Comparison of ENCODE assay signal across 25 cellular contexts in genomic region chr2:164859251-164859818, GRCh38. TPM values are rescaled to one million over a fixed set of nuclear protein-coding genes. Genes with fewer than 3 reads are reported as not detected.
DNase-seq lines count a peak whose midpoint lies in the region; ATAC-seq and TF ChIP-seq lines count a peak whose summit lies in the region.
"Had no signal": no experiment of that assay in that cellular context is flagged by ENCODE, and none has a peak within 500 bp of the region (broad histone marks: within the 10 kb centered on the region; RNA-seq: fewer than 3 reads in every experiment).

No MANE protein-coding gene starts in this region.

- H3K9me3 Mint-ChIP-seq in progenitor cell of endocrine pancreas (ENCODE audit: low read depth): peaks cover 3% of the 10 kb centered on the region
- H3K9me3 Mint-ChIP-seq in mesothelial cell of epicardium: peaks cover 3% of the 10 kb centered on the region
- H3K9me3 Mint-ChIP-seq: CD4-positive, alpha-beta T cell; GM23338; H9 had no signal

- DNase-seq in body of pancreas (no peak), foreskin keratinocyte (peak; percentile 39 to 74), progenitor cell of endocrine pancreas (ENCODE audit: low spot score, unreplicated experiment) (no peak), mesothelial cell of epicardium (ENCODE audit: low spot score in 2 of 2, unreplicated experiment in 2 of 2) (no peak), RKO (ENCODE audit: low spot score) (no peak), NCI-H2107 treated with DMSO at 0.1 percent for 48 hours (lab: John Stamatoyannopoulos, UW; ENCODE audit: unreplicated experiment) (no peak)
- DNase-seq: AML-193; CD4-positive, alpha-beta T cell; H9; KBM-7; MM.1S; NCI-H1048; NCI-H1417; NCI-H1694; NCI-H2029 treated with DMSO at 0.1 percent for 48 hours; NCI-H2227 treated with DMSO at 0.1 percent for 48 hours; NCI-H510A; NCI-H69; Peyer's patch; SIG-M5 had no signal

- H2AFZ ChIP-seq in ACC112 (ENCODE audit: low read length, unreplicated experiment): peak overlapping the region; percentile 29
- H2AFZ ChIP-seq: GM23338 had no signal

- H3K4me3 ChIP-seq in ACC112 (ENCODE audit: low read depth, low read length): no peak overlapping the region
- H3K4me3 ChIP-seq in body of pancreas: no peak overlapping the region
- H3K4me3 ChIP-seq: BLaER1 treated with 17β-estradiol and CSF1 and Interleukin-3, amounts not matched to agents 10 nM and 100 nM; GM12878; GM23338; Peyer's patch; SK-N-MC had no signal

- H3K27me3 ChIP-seq in ACC112 (ENCODE audit: insufficient read depth, low read length): no peaks in the 10 kb centered on the region
- no peaks in the 10 kb centered on the region for H3K27me3 ChIP-seq in body of pancreas
- no peaks in the 10 kb centered on the region for H3K27me3 ChIP-seq in foreskin keratinocyte
- H3K27me3 ChIP-seq: BLaER1 treated with 17β-estradiol and CSF1 and Interleukin-3, amounts not matched to agents 10 nM and 100 nM; Peyer's patch had no signal

- H3K27me3 Mint-ChIP-seq in progenitor cell of endocrine pancreas: no peaks in the 10 kb centered on the region
- H3K27me3 Mint-ChIP-seq in mesothelial cell of epicardium (ENCODE audit: low read depth): no peaks in the 10 kb centered on the region
- H3K27me3 Mint-ChIP-seq: CD4-positive, alpha-beta T cell had no signal

- no peak for TF ChIP-seq CTCF in body of pancreas (IDR thresholded peaks at IDR 0.05)
- no peak for TF ChIP-seq CTCF in foreskin keratinocyte (conservative IDR thresholded peaks at IDR 0.05)
- TF ChIP-seq CTCF in progenitor cell of endocrine pancreas (IDR thresholded peaks at IDR 0.05; ENCODE audit: unreplicated experiment): no peak
- no peak for TF ChIP-seq CTCF in mesothelial cell of epicardium (IDR thresholded peaks at IDR 0.05; ENCODE audit: unreplicated experiment)

- no peaks in the 10 kb centered on the region for H3K9me3 ChIP-seq in body of pancreas
- H3K9me3 ChIP-seq: BLaER1 treated with 17β-estradiol and CSF1 and Interleukin-3, amounts not matched to agents 10 nM and 100 nM; Peyer's patch had no signal

- H3K4me1 Mint-ChIP-seq in progenitor cell of endocrine pancreas (ENCODE audit: low read depth) (peaks cover 25% of the 10 kb centered on the region), mesothelial cell of epicardium (peaks cover 16% of the 10 kb centered on the region)
- H3K4me1 Mint-ChIP-seq: GM23338, H9 had no signal

- H3K27ac ChIP-seq in ACC112 (ENCODE audit: low read depth, low read length) (no peak overlapping the region), body of pancreas (peak overlapping the region in 1 of 4 donors; percentile 64), foreskin keratinocyte (peak overlapping the region; percentile 0)
- H3K27ac ChIP-seq: BLaER1 treated with 17β-estradiol and CSF1 and Interleukin-3, amounts not matched to agents 10 nM and 100 nM; Peyer's patch; SK-N-MC had no signal

- peak; percentile 33 for ATAC-seq in body of pancreas
- ATAC-seq in foreskin keratinocyte: peak; percentile 37
- ATAC-seq: GM12878, GM23338 had no signal

- WGBS in body of pancreas, 2 donors: 38 to 45% methylated on average over 2 of the region's 2 CpGs

- H3K4me3 Mint-ChIP-seq in progenitor cell of endocrine pancreas (ENCODE audit: low read depth) (no peak overlapping the region), mesothelial cell of epicardium (no peak overlapping the region)
- H3K4me3 Mint-ChIP-seq: CD4-positive, alpha-beta T cell; GM23338; H9 had no signal

- H3K27ac Mint-ChIP-seq in progenitor cell of endocrine pancreas (peak overlapping the region; percentile 87), mesothelial cell of epicardium (no peak overlapping the region)
- H3K27ac Mint-ChIP-seq: CD4-positive, alpha-beta T cell; GM23338; H9 had no signal

- H3K4me1 ChIP-seq in ACC112 (ENCODE audit: control insufficient read depth, insufficient read depth, low read length, unreplicated experiment) (no peaks in the 10 kb centered on the region), body of pancreas (peaks cover 13% of the 10 kb centered on the region), foreskin keratinocyte (peaks cover 5% of the 10 kb centered on the region)
- H3K4me1 ChIP-seq: BLaER1 treated with 17β-estradiol and CSF1 and Interleukin-3, amounts not matched to agents 10 nM and 100 nM; Peyer's patch had no signal

- no peaks in the 10 kb centered on the region for H3K36me3 Mint-ChIP-seq in progenitor cell of endocrine pancreas (ENCODE audit: insufficient read depth)
- no peaks in the 10 kb centered on the region for H3K36me3 Mint-ChIP-seq in mesothelial cell of epicardium

- no peak for TF ChIP-seq POLR2A in body of pancreas (IDR thresholded peaks at IDR 0.05)

- intact Hi-C loops in body of pancreas (cut with DNase I): no loop called here

- H3K36me3 ChIP-seq in ACC112 (ENCODE audit: insufficient read depth, low read length) (no peaks in the 10 kb centered on the region), body of pancreas (replicated peaks in 1 of 2; ENCODE audit: insufficient read depth in 1 of 2, low read depth in 2 of 2) (no peaks in the 10 kb centered on the region)
- H3K36me3 ChIP-seq: BLaER1 treated with 17β-estradiol and CSF1 and Interleukin-3, amounts not matched to agents 10 nM and 100 nM; Peyer's patch had no signal

- H3K79me2 ChIP-seq in ACC112 (ENCODE audit: control insufficient read depth, insufficient read depth, low read length, unreplicated experiment): no peaks in the 10 kb centered on the region

RNA-seq across cellular contexts. Expression of gene COBLL1, which starts 17.7 kb away (rescaled TPM):
- total RNA-seq in body of pancreas (100 to 1,000 TPM; 104 to 140 TPM), foreskin keratinocyte (14.5 and 20.0 TPM in 2 replicates), progenitor cell of endocrine pancreas (69.7 and 80.9 TPM in 2 replicates), mesothelial cell of epicardium (98.5 to 110 TPM (median 109 TPM) in 3 replicates)
- polyA plus RNA-seq in foreskin keratinocyte: 2.8 and 4.3 TPM in 2 replicates
- polyA plus RNA-seq: GM12878 had no signal

Comparison
In these comparisons a context has a peak if more than half of its experiments do, and no peak if none do; other contexts are left out.
1. DNase-seq: peak in foreskin keratinocyte (2 of 2); none in body of pancreas (0 of 4), progenitor cell of endocrine pancreas (single experiment), mesothelial cell of epicardium (0 of 2), RKO (single experiment) and NCI-H2107 treated with DMSO at 0.1 percent for 48 hours (single experiment).